ENCODE assay signal across 17 cellular contexts in genomic region chr5:34604119-34604675, GRCh38.
"Had no signal": no experiment of that assay in that cellular context is flagged by ENCODE, and none has a peak within 500 bp of the region (broad histone marks: within the 10 kb centered on the region; RNA-seq: fewer than 3 reads in every experiment).

No MANE protein-coding gene starts in this region.

- H3K27ac Mint-ChIP-seq: activated T-cell treated with anti-CD3 and anti-CD28 coated beads, Interleukin-2, amount 50 U/mL, for 72 hours; dendritic cell treated with granulocyte-macrophage colony-stimulating factor and Interleukin-4, amounts not matched to agents 40 ng/mL and 50 ng/mL, for 4 days; stimulated activated memory B cell treated with anti-CD40 and anti-IgM and Interleukin-4, amounts not matched to agents 10 μg/mL and 1 μg/mL and 100 μg/mL, for 72 hours had no signal

- DNase-seq: activated CD4-positive, alpha-beta T cell treated with anti-CD3 and anti-CD28 coated beads for 1 hour; activated CD4-positive, alpha-beta T cell treated with anti-CD3 and anti-CD28 coated beads, Interleukin-2, amount 50 U/mL, for 4 hours; activated effector memory CD4-positive, alpha-beta T cell treated with anti-CD3 and anti-CD28 coated beads, Interleukin-2, amount 50 U/mL, for 16 hours; activated naive CD4-positive, alpha-beta T cell treated with anti-CD3 and anti-CD28 coated beads, Interleukin-2, amount 50 U/mL, for 16 hours; activated T-cell treated with anti-CD3 and anti-CD28 coated beads, Interleukin-2, amount 50 U/mL, for 72 hours; effector CD8-positive, alpha-beta T cell; left lung; occipital lobe; posterior cingulate gyrus; retina; spleen; stimulated activated CD4-positive, alpha-beta T cell treated with anti-CD3 and anti-CD28 coated beads, Interleukin-4, amount 100 ng/mL, for 4 hours; T-helper 2 cell had no signal

- ATAC-seq: activated T-cell treated with anti-CD3 and anti-CD28 coated beads, Interleukin-2, amount 50 U/mL, for 72 hours; left lung; stimulated activated memory B cell treated with anti-CD40 and anti-IgM and Interleukin-4, amounts not matched to agents 10 μg/mL and 1 μg/mL and 100 μg/mL, for 72 hours had no signal

- H3K27ac ChIP-seq: left lung, spleen, thoracic aorta, VCaP had no signal

- H3K36me3 Mint-ChIP-seq: stimulated activated memory B cell treated with anti-CD40 and anti-IgM and Interleukin-4, amounts not matched to agents 10 μg/mL and 1 μg/mL and 100 μg/mL, for 72 hours had no signal

- H3K4me3 ChIP-seq: left lung, spleen, thoracic aorta had no signal

- H3K4me1 Mint-ChIP-seq: stimulated activated memory B cell treated with anti-CD40 and anti-IgM and Interleukin-4, amounts not matched to agents 10 μg/mL and 1 μg/mL and 100 μg/mL, for 72 hours had no signal

- H3K4me3 Mint-ChIP-seq: activated T-cell treated with anti-CD3 and anti-CD28 coated beads, Interleukin-2, amount 50 U/mL, for 72 hours; dendritic cell treated with granulocyte-macrophage colony-stimulating factor and Interleukin-4, amounts not matched to agents 40 ng/mL and 50 ng/mL, for 4 days; stimulated activated memory B cell treated with anti-CD40 and anti-IgM and Interleukin-4, amounts not matched to agents 10 μg/mL and 1 μg/mL and 100 μg/mL, for 72 hours had no signal

- H3K27me3 ChIP-seq: left lung, spleen had no signal

- H3K9me3 Mint-ChIP-seq: activated T-cell treated with anti-CD3 and anti-CD28 coated beads, Interleukin-2, amount 50 U/mL, for 72 hours; dendritic cell treated with granulocyte-macrophage colony-stimulating factor and Interleukin-4, amounts not matched to agents 40 ng/mL and 50 ng/mL, for 4 days; stimulated activated memory B cell treated with anti-CD40 and anti-IgM and Interleukin-4, amounts not matched to agents 10 μg/mL and 1 μg/mL and 100 μg/mL, for 72 hours had no signal

- H3K36me3 ChIP-seq: left lung, spleen, thoracic aorta had no signal

- H3K27me3 Mint-ChIP-seq: dendritic cell treated with granulocyte-macrophage colony-stimulating factor and Interleukin-4, amounts not matched to agents 40 ng/mL and 50 ng/mL, for 4 days; stimulated activated memory B cell treated with anti-CD40 and anti-IgM and Interleukin-4, amounts not matched to agents 10 μg/mL and 1 μg/mL and 100 μg/mL, for 72 hours had no signal

- H3K9me3 ChIP-seq: left lung, spleen, thoracic aorta had no signal
